1 cellular context compared by ENCODE assay signal in the genomic region with DNA sequence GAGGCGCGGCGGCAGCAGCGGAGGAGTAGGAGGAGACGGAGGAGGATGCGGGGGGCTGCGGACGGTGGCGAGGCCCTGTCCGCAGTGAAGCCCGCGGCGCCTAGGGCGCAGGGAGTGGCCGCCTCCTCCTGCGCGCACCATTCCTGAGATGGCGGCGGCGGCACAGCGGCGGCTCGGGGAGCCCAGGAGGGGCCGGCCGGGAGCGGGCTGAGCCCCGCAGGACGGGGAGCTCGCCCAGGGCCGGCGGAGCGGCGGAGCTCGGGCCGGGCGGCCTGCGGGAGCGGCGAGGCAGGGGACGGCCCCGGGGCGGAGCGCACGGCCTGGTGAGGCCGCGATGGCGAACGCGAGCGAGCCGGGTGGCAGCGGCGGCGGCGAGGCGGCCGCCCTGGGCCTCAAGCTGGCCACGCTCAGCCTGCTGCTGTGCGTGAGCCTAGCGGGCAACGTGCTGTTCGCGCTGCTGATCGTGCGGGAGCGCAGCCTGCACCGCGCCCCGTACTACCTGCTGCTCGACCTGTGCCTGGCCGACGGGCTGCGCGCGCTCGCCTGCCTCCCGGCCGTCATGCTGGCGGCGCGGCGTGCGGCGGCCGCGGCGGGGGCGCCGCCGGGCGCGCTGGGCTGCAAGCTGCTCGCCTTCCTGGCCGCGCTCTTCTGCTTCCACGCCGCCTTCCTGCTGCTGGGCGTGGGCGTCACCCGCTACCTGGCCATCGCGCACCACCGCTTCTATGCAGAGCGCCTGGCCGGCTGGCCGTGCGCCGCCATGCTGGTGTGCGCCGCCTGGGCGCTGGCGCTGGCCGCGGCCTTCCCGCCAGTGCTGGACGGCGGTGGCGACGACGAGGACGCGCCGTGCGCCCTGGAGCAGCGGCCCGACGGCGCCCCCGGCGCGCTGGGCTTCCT.
A peak's percentile ranks its signal among the peaks of the same experiment; 100 is the strongest.
TF ChIP-seq lines count a peak whose summit lies in the region.

A gene with protein sequence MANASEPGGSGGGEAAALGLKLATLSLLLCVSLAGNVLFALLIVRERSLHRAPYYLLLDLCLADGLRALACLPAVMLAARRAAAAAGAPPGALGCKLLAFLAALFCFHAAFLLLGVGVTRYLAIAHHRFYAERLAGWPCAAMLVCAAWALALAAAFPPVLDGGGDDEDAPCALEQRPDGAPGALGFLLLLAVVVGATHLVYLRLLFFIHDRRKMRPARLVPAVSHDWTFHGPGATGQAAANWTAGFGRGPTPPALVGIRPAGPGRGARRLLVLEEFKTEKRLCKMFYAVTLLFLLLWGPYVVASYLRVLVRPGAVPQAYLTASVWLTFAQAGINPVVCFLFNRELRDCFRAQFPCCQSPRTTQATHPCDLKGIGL (plus strand): TSS at position 140 of the 894 bp plus-strand sequence. CDS start 195 bp downstream, at position 335.

TF ChIP-seq in neural cell, 6 proteins besides CTCF, POLR2A, EP300 and RAD21 (continued from another document):
- TF ChIP-seq, protein P1, sequence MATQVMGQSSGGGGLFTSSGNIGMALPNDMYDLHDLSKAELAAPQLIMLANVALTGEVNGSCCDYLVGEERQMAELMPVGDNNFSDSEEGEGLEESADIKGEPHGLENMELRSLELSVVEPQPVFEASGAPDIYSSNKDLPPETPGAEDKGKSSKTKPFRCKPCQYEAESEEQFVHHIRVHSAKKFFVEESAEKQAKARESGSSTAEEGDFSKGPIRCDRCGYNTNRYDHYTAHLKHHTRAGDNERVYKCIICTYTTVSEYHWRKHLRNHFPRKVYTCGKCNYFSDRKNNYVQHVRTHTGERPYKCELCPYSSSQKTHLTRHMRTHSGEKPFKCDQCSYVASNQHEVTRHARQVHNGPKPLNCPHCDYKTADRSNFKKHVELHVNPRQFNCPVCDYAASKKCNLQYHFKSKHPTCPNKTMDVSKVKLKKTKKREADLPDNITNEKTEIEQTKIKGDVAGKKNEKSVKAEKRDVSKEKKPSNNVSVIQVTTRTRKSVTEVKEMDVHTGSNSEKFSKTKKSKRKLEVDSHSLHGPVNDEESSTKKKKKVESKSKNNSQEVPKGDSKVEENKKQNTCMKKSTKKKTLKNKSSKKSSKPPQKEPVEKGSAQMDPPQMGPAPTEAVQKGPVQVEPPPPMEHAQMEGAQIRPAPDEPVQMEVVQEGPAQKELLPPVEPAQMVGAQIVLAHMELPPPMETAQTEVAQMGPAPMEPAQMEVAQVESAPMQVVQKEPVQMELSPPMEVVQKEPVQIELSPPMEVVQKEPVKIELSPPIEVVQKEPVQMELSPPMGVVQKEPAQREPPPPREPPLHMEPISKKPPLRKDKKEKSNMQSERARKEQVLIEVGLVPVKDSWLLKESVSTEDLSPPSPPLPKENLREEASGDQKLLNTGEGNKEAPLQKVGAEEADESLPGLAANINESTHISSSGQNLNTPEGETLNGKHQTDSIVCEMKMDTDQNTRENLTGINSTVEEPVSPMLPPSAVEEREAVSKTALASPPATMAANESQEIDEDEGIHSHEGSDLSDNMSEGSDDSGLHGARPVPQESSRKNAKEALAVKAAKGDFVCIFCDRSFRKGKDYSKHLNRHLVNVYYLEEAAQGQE (IDR thresholded peaks at IDR 0.05; ENCODE audit: borderline replicate concordance): no peak
- peak; percentile 53 for TF ChIP-seq MXI1 (conservative IDR thresholded peaks at IDR 0.05; ENCODE audit: poor library complexity, severe bottlenecking)
- TF ChIP-seq TAF1 (IDR thresholded peaks at IDR 0.05; ENCODE audit: low read depth): no peak
